8 cellular contexts compared by ENCODE assay signal in genomic region chr15:40906947-40907802, GRCh38. TPM values are rescaled to one million over a fixed set of nuclear protein-coding genes. Genes with fewer than 3 reads are reported as not detected.
DNase-seq lines count a peak whose midpoint lies in the region; ATAC-seq and TF ChIP-seq lines count a peak whose summit lies in the region.

No MANE protein-coding gene starts in this region.

- H3K36me3 Mint-ChIP-seq in brain, result peaks cover 17% of the 10 kb centered on the region

- H3K27ac ChIP-seq in C4-2B, result peak overlapping the region; percentile 59
- H3K27ac ChIP-seq in SK-N-MC, result no peak overlapping the region

- ATAC-seq in HG02759 (IDR thresholded peaks at IDR 0.05; ENCODE audit: unreplicated experiment), result peak; percentile 20

- H3K4me3 Mint-ChIP-seq in brain, result peak overlapping the region in 4 of 5 experiments; percentile 46 to 65 (median 54)

- TF ChIP-seq CTCF in C4-2B (conservative IDR thresholded peaks at IDR 0.05) (no peak), brain (conservative IDR thresholded peaks at IDR 0.05) (no peak), GM10248 (IDR thresholded peaks at IDR 0.05; ENCODE audit: control extremely low read depth, extremely low read depth, low read depth, missing control alignments) (no peak)

- H3K27me3 Mint-ChIP-seq in brain, result no peaks in the 10 kb centered on the region

- H3K4me3 ChIP-seq in SK-N-MC, result peak overlapping the region; percentile 89

- CTCF ChIA-PET in GM10248 (lab: Yijun Ruan, JAX), result interaction anchor here (1.0 to 12.1 kb wide), 23 partner anchors 10 to 324 kb away, joined by 3 to 215 read pairs (median 7); partner anchors contain the start of genes CHP1, DLL4, EXD1 and VPS18

- H3K4me1 Mint-ChIP-seq in brain, result peaks cover 54% of the 10 kb centered on the region

- DNase-seq in SK-N-MC (ENCODE audit: low read depth, low spot score), result no peak
- peak; percentile 39 for DNase-seq in kidney tubule cell (ENCODE audit: low spot score)
- DNase-seq in stimulated activated CD8-positive, alpha-beta memory T cell treated with anti-CD3 and anti-CD28 coated beads, Interleukin-4, amount 100 ng/mL, for 48 hours, result peak; percentile 68
- DNase-seq in AG20443 (ENCODE audit: low spot score), result no peak
- no peak for DNase-seq in GM10248 (ENCODE audit: extremely low spot score)

- H3K27ac Mint-ChIP-seq in brain, result peak overlapping the region in 4 of 5 experiments; percentile 66 to 87 (median 85)

- peaks cover 11% of the 10 kb centered on the region; the same call in 1 of the 2 replicates for H3K36me3 ChIP-seq in SK-N-MC (ENCODE audit: insufficient read depth, low read length)

- peak overlapping the region; percentile 61 for H3K9ac ChIP-seq in SK-N-MC (ENCODE audit: insufficient read length)

- H3K9me3 Mint-ChIP-seq in brain, result no peaks in the 10 kb centered on the region

- POLR2A ChIA-PET in GM10248 (lab: Yijun Ruan, JAX), result no interaction called here

- no peaks in the 10 kb centered on the region for H3K9me3 ChIP-seq in SK-N-MC (ENCODE audit: low read depth, low read length)

RNA-seq across cellular contexts. Expression of gene VPS18, which starts 12.9 kb away (rescaled TPM):
- 18.2 TPM for polyA plus RNA-seq in brain (ENCODE audit: insufficient read depth, low read depth, low replicate concordance)

RNA-seq across cellular contexts. Expression of gene DLL4, which starts 22.0 kb away (rescaled TPM):
- 6.8 TPM for polyA plus RNA-seq in brain (ENCODE audit: insufficient read depth, low read depth, low replicate concordance)

RNA-seq across cellular contexts. Expression of gene RHOV, which starts 33.1 kb away (rescaled TPM):
- polyA plus RNA-seq in brain (ENCODE audit: insufficient read depth, low read depth, low replicate concordance), result 2.3 TPM

RNA-seq across cellular contexts. Expression of gene CHAC1, which starts 46.1 kb away (rescaled TPM):
- polyA plus RNA-seq in brain (ENCODE audit: insufficient read depth, low read depth, low replicate concordance), result 16.9 TPM

Comparison
In these comparisons a context has a peak if more than half of its experiments do, and no peak if none do; other contexts are left out.
1. DNase-seq: peak in kidney tubule cell (single experiment) and stimulated activated CD8-positive, alpha-beta memory T cell treated with anti-CD3 and anti-CD28 coated beads, Interleukin-4, amount 100 ng/mL, for 48 hours (single experiment); none in SK-N-MC (single experiment), AG20443 (single experiment) and GM10248 (single experiment).